In genomic region chr1:191140038-191140437, GRCh38 we compare ENCODE assay signal across 10 cellular contexts.
"Had no signal": no experiment of that assay in that cellular context is flagged by ENCODE, and none has a peak within 500 bp of the region (broad histone marks: within the 10 kb centered on the region; RNA-seq: fewer than 3 reads in every experiment).

No MANE protein-coding gene starts in this region.

- DNase-seq: GM23248, GOT3, H7, HFFc6, KBM-7 had no signal

- H2AFZ ChIP-seq: GM23248 had no signal

- ATAC-seq: HCT116 had no signal

- H3K9ac ChIP-seq: GM23248, KMS-11 had no signal

- H3K36me3 ChIP-seq: HAP-1 had no signal

- H3K4me3 ChIP-seq: GM23248, HAP-1 had no signal

- FAIRE-seq: HTR-8/SVneo had no signal

- H3K4me2 ChIP-seq: KMS-11 had no signal

- H3K4me3 Mint-ChIP-seq: HFFc6 had no signal

- H3K27ac ChIP-seq: GM23248, HL-60, KMS-11 had no signal

- H3K9me3 ChIP-seq: HAP-1 had no signal

- H3K4me1 ChIP-seq: HAP-1 had no signal

- H3K27ac Mint-ChIP-seq: HFFc6 had no signal
